18 cellular contexts compared by ENCODE assay signal in genomic region chr6:5181494-5182287, GRCh38.
DNase-seq lines count a peak whose midpoint lies in the region; ATAC-seq and TF ChIP-seq lines count a peak whose summit lies in the region.
"Had no signal": no experiment of that assay in that cellular context is flagged by ENCODE, and none has a peak within 500 bp of the region (broad histone marks: within the 10 kb centered on the region; RNA-seq: fewer than 3 reads in every experiment).

No MANE protein-coding gene starts in this region.

- H3K4me1 ChIP-seq in Peyer's patch, result no peaks in the 10 kb centered on the region
- H3K4me1 ChIP-seq: BE2C, lower lobe of right lung had no signal

- ATAC-seq in naive thymus-derived CD8-positive, alpha-beta T cell, result no peak
- ATAC-seq in stimulated activated naive CD8-positive, alpha-beta T cell treated with anti-CD3 and anti-CD28 coated beads, Interleukin-15, amount 100 ng/mL, for 72 hours, result no peak
- ATAC-seq: lower lobe of right lung had no signal

- TF ChIP-seq CTCF in nephron (IDR thresholded peaks at IDR 0.05; ENCODE audit: unreplicated experiment in 3 of 3), result no peak
- TF ChIP-seq CTCF in Peyer's patch (IDR thresholded peaks at IDR 0.05), result no peak

- peaks cover 8% of the 10 kb centered on the region for H3K4me1 Mint-ChIP-seq in nephron
- H3K4me1 Mint-ChIP-seq in naive thymus-derived CD8-positive, alpha-beta T cell, result peaks cover 21 to 42% (median 32%) of the 10 kb centered on the region in 4 donors
- H3K4me1 Mint-ChIP-seq in stimulated activated naive CD8-positive, alpha-beta T cell treated with anti-CD3 and anti-CD28 coated beads, Interleukin-15, amount 100 ng/mL, for 72 hours, result peaks cover 26% of the 10 kb centered on the region

- no peak overlapping the region for H3K4me3 Mint-ChIP-seq in nephron
- no peak overlapping the region for H3K4me3 Mint-ChIP-seq in naive thymus-derived CD8-positive, alpha-beta T cell
- no peak overlapping the region for H3K4me3 Mint-ChIP-seq in stimulated activated naive CD8-positive, alpha-beta T cell treated with anti-CD3 and anti-CD28 coated beads, Interleukin-15, amount 100 ng/mL, for 72 hours
- H3K4me3 Mint-ChIP-seq: activated T-helper 1 cell treated with anti-CD3 and anti-CD28 coated beads, Interleukin-12 subunit alpha, Interleukin-12 subunit beta, Interleukin-2, Interleukin-4 antibody, amounts not matched to agents 30 ng/mL and 10 ng/mL and 1 ng/mL, durations not matched to agents 14 hours and 24 hours and 36 hours; immature natural killer cell had no signal

- H3K36me3 Mint-ChIP-seq in nephron (ENCODE audit: low read depth), result no peaks in the 10 kb centered on the region
- peaks cover 0 to 9% (median 0%) of the 10 kb centered on the region in 3 donors for H3K36me3 Mint-ChIP-seq in naive thymus-derived CD8-positive, alpha-beta T cell

- H3K9me3 ChIP-seq in Peyer's patch, result no peaks in the 10 kb centered on the region
- H3K9me3 ChIP-seq: BE2C, lower lobe of right lung had no signal

- POLR2A ChIA-PET in naive thymus-derived CD8-positive, alpha-beta T cell (lab: Charles Lee), result no interaction called here

- H3K36me3 ChIP-seq in Peyer's patch, result no peaks in the 10 kb centered on the region
- H3K36me3 ChIP-seq: BE2C, lower lobe of right lung had no signal

- DNase-seq in H4 (ENCODE audit: low spot score), result peak; percentile 17
- peak; percentile 12 for DNase-seq in MV-4-11 (lab: John Stamatoyannopoulos, UW)
- peak; percentile 60 for DNase-seq in amniotic epithelial cell (ENCODE audit: low read depth)
- DNase-seq in naive thymus-derived CD8-positive, alpha-beta T cell, result no peak
- no peak for DNase-seq in stimulated activated naive CD8-positive, alpha-beta T cell treated with anti-CD3 and anti-CD28 coated beads, Interleukin-15, amount 100 ng/mL, for 72 hours
- DNase-seq in Peyer's patch, result no peak
- DNase-seq: BE2C; COR-L47; DND-41; HCEC 1CT; immature natural killer cell; lower lobe of right lung; NCI-H1436; stimulated activated CD8-positive, alpha-beta memory T cell treated with anti-CD3 and anti-CD28 coated beads, Interleukin-4, amount 100 ng/mL, for 48 hours; SW 1271 had no signal

- peaks cover 3% of the 10 kb centered on the region for H3K27me3 Mint-ChIP-seq in nephron (ENCODE audit: low read depth)
- no peaks in the 10 kb centered on the region for H3K27me3 Mint-ChIP-seq in naive thymus-derived CD8-positive, alpha-beta T cell
- H3K27me3 Mint-ChIP-seq in stimulated activated naive CD8-positive, alpha-beta T cell treated with anti-CD3 and anti-CD28 coated beads, Interleukin-15, amount 100 ng/mL, for 72 hours, result no peaks in the 10 kb centered on the region

- TF ChIP-seq POLR2A in Peyer's patch (IDR thresholded peaks at IDR 0.05), result no peak

- no peaks in the 10 kb centered on the region for H3K27me3 ChIP-seq in Peyer's patch
- H3K27me3 ChIP-seq: BE2C had no signal

- H3K9me3 Mint-ChIP-seq in nephron, result no peaks in the 10 kb centered on the region
- no peaks in the 10 kb centered on the region for H3K9me3 Mint-ChIP-seq in naive thymus-derived CD8-positive, alpha-beta T cell
- no peaks in the 10 kb centered on the region for H3K9me3 Mint-ChIP-seq in stimulated activated naive CD8-positive, alpha-beta T cell treated with anti-CD3 and anti-CD28 coated beads, Interleukin-15, amount 100 ng/mL, for 72 hours
- H3K9me3 Mint-ChIP-seq: activated T-helper 1 cell treated with anti-CD3 and anti-CD28 coated beads, Interleukin-12 subunit alpha, Interleukin-12 subunit beta, Interleukin-2, Interleukin-4 antibody, amounts not matched to agents 30 ng/mL and 10 ng/mL and 1 ng/mL, durations not matched to agents 14 hours and 24 hours and 36 hours; immature natural killer cell had no signal

- no peak overlapping the region for H3K4me3 ChIP-seq in Peyer's patch
- H3K4me3 ChIP-seq: lower lobe of right lung had no signal

- no peak overlapping the region for H3K27ac ChIP-seq in Peyer's patch
- H3K27ac ChIP-seq: lower lobe of right lung, RWPE1 had no signal

- peak overlapping the region in 2 of 3 experiments; percentile 10 to 36 for H3K27ac Mint-ChIP-seq in nephron
- H3K27ac Mint-ChIP-seq in naive thymus-derived CD8-positive, alpha-beta T cell, result peak overlapping the region in 3 of 10 donors; percentile 9 to 48 (median 44)
- no peak overlapping the region for H3K27ac Mint-ChIP-seq in stimulated activated naive CD8-positive, alpha-beta T cell treated with anti-CD3 and anti-CD28 coated beads, Interleukin-15, amount 100 ng/mL, for 72 hours
- H3K27ac Mint-ChIP-seq: activated T-helper 1 cell treated with anti-CD3 and anti-CD28 coated beads, Interleukin-12 subunit alpha, Interleukin-12 subunit beta, Interleukin-2, Interleukin-4 antibody, amounts not matched to agents 30 ng/mL and 10 ng/mL and 1 ng/mL, durations not matched to agents 14 hours and 24 hours and 36 hours had no signal

Comparison
In these comparisons a context has a peak if more than half of its experiments do, and no peak if none do; other contexts are left out.
1. DNase-seq: peak in H4 (single experiment), MV-4-11 (single experiment) and amniotic epithelial cell (single experiment); none in naive thymus-derived CD8-positive, alpha-beta T cell (0 of 10), stimulated activated naive CD8-positive, alpha-beta T cell treated with anti-CD3 and anti-CD28 coated beads, Interleukin-15, amount 100 ng/mL, for 72 hours (0 of 2) and Peyer's patch (0 of 3).
2. H3K27ac Mint-ChIP-seq: peak in nephron (2 of 3); none in stimulated activated naive CD8-positive, alpha-beta T cell treated with anti-CD3 and anti-CD28 coated beads, Interleukin-15, amount 100 ng/mL, for 72 hours (0 of 2).